In the genomic region with DNA sequence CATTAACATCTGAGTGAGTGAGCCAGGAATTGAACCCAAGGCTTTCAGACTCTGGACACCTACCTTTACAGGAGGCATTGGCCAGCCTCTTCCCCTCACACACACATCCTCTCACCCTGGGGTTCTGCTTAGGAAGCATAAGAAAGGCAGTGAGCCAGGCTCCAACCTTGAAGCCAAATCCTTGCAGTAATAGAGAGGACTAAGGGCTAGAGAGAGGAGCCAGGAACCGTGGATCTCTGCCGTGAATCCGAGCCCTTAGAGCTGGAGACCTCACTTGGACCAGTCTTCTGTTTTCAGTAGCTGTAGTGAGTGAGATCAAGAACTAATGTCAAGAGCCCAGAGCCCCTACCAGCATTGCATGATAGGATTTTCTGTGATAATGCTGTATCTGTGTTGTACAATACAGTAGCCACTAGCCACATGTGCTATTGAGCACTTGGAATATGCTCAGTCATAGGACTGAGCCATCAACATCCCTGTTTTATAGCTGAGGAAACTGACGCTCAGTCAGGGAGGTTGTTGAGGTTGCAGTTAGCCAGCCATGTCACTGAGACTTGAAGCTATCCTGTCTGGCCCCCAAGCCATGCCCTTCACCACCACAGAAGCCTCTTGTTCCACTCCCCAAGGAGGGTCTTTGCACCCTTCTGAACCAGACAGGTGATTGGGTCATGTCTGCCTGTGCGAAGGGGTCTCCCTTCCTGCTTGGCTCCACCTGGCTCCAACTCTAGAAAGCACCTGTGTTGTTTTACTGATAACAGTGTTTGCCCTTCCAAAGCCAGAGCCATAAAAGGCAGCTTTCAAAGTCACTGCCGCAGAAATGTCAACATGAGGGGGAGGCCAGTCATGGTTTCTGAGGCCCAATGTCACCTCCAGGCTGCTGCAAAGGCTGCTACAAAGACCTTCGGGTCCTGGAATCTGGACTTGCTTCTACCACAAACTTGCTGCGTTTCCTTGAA, we compare ENCODE assay signal across 8 cellular contexts.
A peak's percentile ranks its signal among the peaks of the same experiment; 100 is the strongest.
DNase-seq lines count a peak whose midpoint lies in the region; ATAC-seq, FAIRE-seq and TF ChIP-seq lines count a peak whose summit lies in the region.
"Had no signal": no experiment of that assay in that cellular context is flagged by ENCODE, and none has a peak within 500 bp of the region (broad histone marks: within the 10 kb centered on the region; RNA-seq: fewer than 3 reads in every experiment).

No MANE protein-coding gene starts in this region.

- H3K9me3 ChIP-seq in Peyer's patch (no peaks in the 10 kb centered on the region), subcutaneous abdominal adipose tissue (ENCODE audit: control insufficient read depth in 5 of 5, low read length in 5 of 5) (no peaks in the 10 kb centered on the region)

- H3K9ac ChIP-seq in subcutaneous abdominal adipose tissue (ENCODE audit: low read length in 5 of 5) = peak overlapping the region in 4 of 5 donors; percentile 8 to 57 (median 46)

- FAIRE-seq in frontal cortex (lab: Jason Lieb, UNC) = no peak

- TF ChIP-seq POLR2A in Peyer's patch (IDR thresholded peaks at IDR 0.05) = no peak

- intact Hi-C loops in left ventricle myocardium superior (cut with micrococcal nuclease) = loop anchor here (10.0 kb wide), 1 partner anchor 70 kb away; no protein-coding TSS in a partner anchor

- no peaks in the 10 kb centered on the region for H3K27me3 ChIP-seq in Peyer's patch
- no peaks in the 10 kb centered on the region for H3K27me3 ChIP-seq in subcutaneous abdominal adipose tissue (ENCODE audit: control insufficient read depth in 5 of 5, insufficient read depth in 4 of 5, low read length in 5 of 5)

- ATAC-seq in left ventricle myocardium superior = peak; percentile 39
- no peak for ATAC-seq in GM18867 (IDR thresholded peaks at IDR 0.05; ENCODE audit: unreplicated experiment)

- H3K4me1 ChIP-seq in Peyer's patch (peaks cover 0 to 47% (median 15%) of the 10 kb centered on the region in 4 donors), subcutaneous abdominal adipose tissue (ENCODE audit: control insufficient read depth in 5 of 5, insufficient read depth in 5 of 5, low read length in 5 of 5) (peaks cover 16 to 72% (median 65%) of the 10 kb centered on the region in 5 donors)

- peak; percentile 78 for DNase-seq in LNCaP clone FGC (ENCODE audit: low read depth)
- peak in 2 of 3 donors; percentile 77 to 79 for DNase-seq in Peyer's patch
- peak; percentile 56 for DNase-seq in left ventricle myocardium superior
- no peak for DNase-seq in stimulated activated naive CD4-positive, alpha-beta T cell treated with Interleukin-2 at 50 U/mL for 16 hours (lab: John Stamatoyannopoulos, UW)
- no peak for DNase-seq in frontal cortex (ENCODE audit: low spot score in 2 of 2)
- DNase-seq: amniotic stem cell had no signal

- H3K36me3 ChIP-seq in Peyer's patch (no peaks in the 10 kb centered on the region), subcutaneous abdominal adipose tissue (ENCODE audit: control insufficient read depth in 5 of 5, insufficient read depth in 5 of 5, low read length in 5 of 5) (no peaks in the 10 kb centered on the region)

- no peak overlapping the region for H3K4me3 ChIP-seq in LNCaP clone FGC (ENCODE audit: low read depth, low read length)
- H3K4me3 ChIP-seq in Peyer's patch = no peak overlapping the region
- H3K4me3 ChIP-seq in subcutaneous abdominal adipose tissue (ENCODE audit: low read depth in 1 of 5, low read length in 5 of 5) = no peak overlapping the region

- peak overlapping the region in 3 of 4 donors; percentile 41 to 79 (median 70) for H3K27ac ChIP-seq in Peyer's patch
- peak overlapping the region; percentile 91 for H3K27ac ChIP-seq in subcutaneous abdominal adipose tissue (ENCODE audit: low read depth, low read length)

- TF ChIP-seq CTCF in LNCaP clone FGC (IDR thresholded peaks at IDR 0.05; ENCODE audit: control insufficient read depth, extremely low read depth, insufficient read depth) (no peak; the same call in 1 of the 2 replicates), Peyer's patch (IDR thresholded peaks at IDR 0.05) (no peak)

Comparison
In these comparisons a context has a peak if more than half of its experiments do, and no peak if none do; other contexts are left out.
1. DNase-seq: peak in LNCaP clone FGC (single experiment), Peyer's patch (2 of 3) and left ventricle myocardium superior (single experiment); none in stimulated activated naive CD4-positive, alpha-beta T cell treated with Interleukin-2 at 50 U/mL for 16 hours (single experiment) and frontal cortex (0 of 2).